ENCODE assay signal across 13 cellular contexts in genomic region chr10:13087986-13088618, GRCh38. TPM values are rescaled to one million over a fixed set of nuclear protein-coding genes. Genes with fewer than 3 reads are reported as not detected.
DNase-seq lines count a peak whose midpoint lies in the region; ATAC-seq and TF ChIP-seq lines count a peak whose summit lies in the region.
"Had no signal": no experiment of that assay in that cellular context is flagged by ENCODE, and none has a peak within 500 bp of the region (broad histone marks: within the 10 kb centered on the region; RNA-seq: fewer than 3 reads in every experiment).

No MANE protein-coding gene starts in this region.

- in situ Hi-C loops in GM23248 (cut with MboI): loop anchor here (25.0 kb wide), 1 partner anchor 826 kb away; no protein-coding TSS in a partner anchor

- DNase-seq in GM23248 (peak; percentile 85), ascending aorta (ENCODE audit: low spot score in 2 of 2) (no peak), hepatic stellate cell (ENCODE audit: low spot score) (peak; percentile 63), NCI-H1417 treated with DMSO at 0.1 percent for 48 hours (lab: John Stamatoyannopoulos, UW) (no peak), thyroid gland (no peak)
- DNase-seq: activated CD4-positive, alpha-beta T cell treated with anti-CD3 and anti-CD28 coated beads for 1 hour; activated naive CD8-positive, alpha-beta T cell treated with anti-CD3 and anti-CD28 coated beads for 36 hours; COR-L47 had no signal

- TF ChIP-seq CTCF in ascending aorta (IDR thresholded peaks at IDR 0.05) (no peak), thyroid gland (IDR thresholded peaks at IDR 0.05) (no peak)

- no peak overlapping the region for H3K9ac ChIP-seq in GM23248
- H3K9ac ChIP-seq: parathyroid adenoma had no signal

- H3K4me3 ChIP-seq in ACC112 (ENCODE audit: low read depth, low read length) (peak overlapping the region; percentile 38), GM23248 (no peak overlapping the region; the same call in 1 of the 2 replicates), ascending aorta (no peak overlapping the region), thyroid gland (replicated peaks in 1 of 3) (no peak overlapping the region)
- H3K4me3 ChIP-seq: SJSA1 had no signal

- H3K36me3 ChIP-seq in ACC112 (ENCODE audit: insufficient read depth, low read length) (peaks cover 6% of the 10 kb centered on the region; the same call in 1 of the 2 replicates), GM23248 (ENCODE audit: low read depth) (no peaks in the 10 kb centered on the region), ascending aorta (no peaks in the 10 kb centered on the region), thyroid gland (no peaks in the 10 kb centered on the region)
- H3K36me3 ChIP-seq: SJSA1 had no signal

- peak overlapping the region; percentile 55 for H3K4me2 ChIP-seq in GM23248 (ENCODE audit: unreplicated experiment)

- no peak for TF ChIP-seq POLR2A in thyroid gland (IDR thresholded peaks at IDR 0.05)

- 2 to 4% methylated on average over 7 of the region's 7 CpGs for WGBS in GM23248 (ENCODE audit: low coverage in 1 of 2, low lambda C conversion rate in 2 of 2, missing lambda C conversion rate in 2 of 2), 2 experiments
- 65 to 71% methylated on average over 7 of the region's 7 CpGs for WGBS in thyroid gland, 2 donors

- H3K27me3 ChIP-seq in ACC112 (ENCODE audit: insufficient read depth, low read length): no peaks in the 10 kb centered on the region
- H3K27me3 ChIP-seq in GM23248 (replicated peaks; ENCODE audit: insufficient read depth): no peaks in the 10 kb centered on the region
- H3K27me3 ChIP-seq in ascending aorta: no peaks in the 10 kb centered on the region
- H3K27me3 ChIP-seq in thyroid gland: no peaks in the 10 kb centered on the region
- H3K27me3 ChIP-seq: SJSA1 had no signal

- no peaks in the 10 kb centered on the region for H3K79me2 ChIP-seq in ACC112 (ENCODE audit: control insufficient read depth, insufficient read depth, low read length, unreplicated experiment)
- H3K79me2 ChIP-seq in GM23248 (ENCODE audit: insufficient read depth): no peaks in the 10 kb centered on the region
- H3K79me2 ChIP-seq: parathyroid adenoma had no signal

- H3K9me2 ChIP-seq in GM23248 (ENCODE audit: insufficient read depth): no peaks in the 10 kb centered on the region

- H3K4me1 ChIP-seq in ACC112 (ENCODE audit: control insufficient read depth, insufficient read depth, low read length, unreplicated experiment) (peaks cover 16% of the 10 kb centered on the region), GM23248 (ENCODE audit: insufficient read depth) (peaks cover 15% of the 10 kb centered on the region), ascending aorta (peaks cover 3 to 5% of the 10 kb centered on the region in 2 donors), thyroid gland (no peaks in the 10 kb centered on the region)
- H3K4me1 ChIP-seq: parathyroid adenoma had no signal

- no peaks in the 10 kb centered on the region for H3K9me3 ChIP-seq in GM23248 (ENCODE audit: low read depth)
- peaks cover 11 to 17% of the 10 kb centered on the region in 2 donors for H3K9me3 ChIP-seq in ascending aorta
- H3K9me3 ChIP-seq in thyroid gland: no peaks in the 10 kb centered on the region

- H3K27ac ChIP-seq in ACC112 (ENCODE audit: low read depth, low read length) (peak overlapping the region; percentile 90), GM23248 (peak overlapping the region; percentile 64), ascending aorta (peak overlapping the region; percentile 18 to 49), thyroid gland (no peak overlapping the region)
- H3K27ac ChIP-seq: parathyroid adenoma, SJSA1 had no signal

- intact Hi-C loops in ascending aorta (cut with DNase I) (no loop called here), thyroid gland (cut with DNase I) (no loop called here)

- peaks cover 16% of the 10 kb centered on the region for H3F3A ChIP-seq in GM23248 (ENCODE audit: insufficient read depth)

- H2AFZ ChIP-seq in ACC112 (ENCODE audit: low read length, unreplicated experiment): no peak overlapping the region
- H2AFZ ChIP-seq in GM23248: no peak overlapping the region
- H2AFZ ChIP-seq: parathyroid adenoma had no signal

- ATAC-seq in GM21825 (IDR thresholded peaks at IDR 0.05; ENCODE audit: unreplicated experiment) (no peak), GM18861 (IDR thresholded peaks at IDR 0.05; ENCODE audit: unreplicated experiment) (no peak)

- no peaks in the 10 kb centered on the region for H4K20me1 ChIP-seq in GM23248 (ENCODE audit: insufficient read depth)

RNA-seq across cellular contexts. Expression of gene OPTN, which starts 11.9 kb away (rescaled TPM):
- 41.2 and 50.6 TPM in 2 replicates for total RNA-seq in GM23248 (2014; rRNA removed; shearing (Covaris generic))
- polyA plus RNA-seq in GM23248 (2016; fragmentation: Nextera tagmentation; extraction: Ambion mirVana): 109 and 116 TPM in 2 replicates
- total RNA-seq in ascending aorta (48.5 TPM), thyroid gland (10 to 100 TPM; 19.9 to 39.5 (median 26.8) TPM)

Comparison
In these comparisons a context has a peak if more than half of its experiments do, and no peak if none do; other contexts are left out.
1. H3K27ac ChIP-seq: peak in ACC112 (single experiment), GM23248 (single experiment) and ascending aorta (2 of 2); none in thyroid gland (0 of 3).
2. DNase-seq: peak in GM23248 (single experiment) and hepatic stellate cell (single experiment); none in ascending aorta (0 of 2), NCI-H1417 treated with DMSO at 0.1 percent for 48 hours (single experiment) and thyroid gland (0 of 2).